ENCODE assay signal across 6 cellular contexts in genomic region chr1:16454950-16455349, GRCh38. TPM values are rescaled to one million over a fixed set of nuclear protein-coding genes. Genes with fewer than 3 reads are reported as not detected.
"Had no signal": no experiment of that assay in that cellular context is flagged by ENCODE, and none has a peak within 500 bp of the region (broad histone marks: within the 10 kb centered on the region; RNA-seq: fewer than 3 reads in every experiment).

No MANE protein-coding gene starts in this region.

RNA-seq across cellular contexts. Expression of gene SPATA21, which starts 17.7 kb away (rescaled TPM):
- total RNA-seq: activated CD4-positive, alpha-beta T cell treated with anti-CD3 and anti-CD28 coated beads, Interleukin-2, amount 10 ng/mL, durations not matched to agents 7 days and 5 days; adrenal gland; bronchial epithelial cell; PC-3; Peyer's patch had no signal

RNA-seq across cellular contexts. Expression of gene RNU1-1, which starts 59.1 kb away (rescaled TPM):
- total RNA-seq: M059J had no signal
- polyA plus RNA-seq: adrenal gland had no signal
